ENCODE assay signal across 18 cellular contexts in the genomic region with DNA sequence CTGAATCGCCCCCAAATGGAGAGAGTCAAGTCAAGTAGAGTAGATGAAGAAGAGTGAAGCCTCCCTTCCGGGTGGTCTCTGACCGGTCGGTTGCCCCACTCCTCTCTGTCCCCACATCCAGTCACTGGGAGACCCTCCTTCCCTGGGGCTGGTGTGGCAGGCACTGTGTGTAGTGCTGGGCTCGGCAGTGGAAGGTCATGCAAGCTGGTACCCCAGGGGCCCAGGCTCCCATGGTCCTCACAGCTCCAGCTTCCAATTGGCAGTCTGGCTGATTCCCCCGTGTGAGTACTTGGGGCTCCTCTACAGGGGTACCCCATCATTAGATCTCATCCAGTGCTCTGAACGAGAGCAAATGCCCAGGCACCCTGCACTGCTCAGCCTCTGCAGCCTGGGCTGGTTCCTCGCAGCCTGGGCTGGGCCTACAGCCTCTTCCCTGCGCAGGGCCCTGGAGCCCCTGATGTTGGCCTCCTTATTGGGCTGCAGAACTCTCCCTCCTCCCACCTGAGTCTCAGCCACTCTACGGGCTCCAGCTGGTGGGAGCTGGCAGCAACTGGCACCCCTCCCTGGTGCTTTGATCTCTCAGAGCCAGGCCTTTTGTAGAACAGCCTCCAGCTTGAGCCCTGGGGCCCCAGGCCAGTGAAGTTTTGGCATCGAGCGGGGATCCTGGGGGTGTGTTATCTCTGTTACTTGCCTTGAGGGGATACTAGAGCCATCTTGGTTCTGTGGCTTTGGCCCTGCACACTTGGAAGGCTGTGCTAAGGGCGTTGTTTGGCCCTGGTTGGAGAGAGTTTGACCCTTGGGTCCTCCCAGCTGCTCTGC.
"Had no signal": no experiment of that assay in that cellular context is flagged by ENCODE, and none has a peak within 500 bp of the region (broad histone marks: within the 10 kb centered on the region; RNA-seq: fewer than 3 reads in every experiment).

No MANE protein-coding gene starts in this region.

- H3K27ac Mint-ChIP-seq: activated naive CD8-positive, alpha-beta T cell; activated T-helper 17 cell treated with anti-CD3 and anti-CD28 coated beads, Interleukin-2, amount 50 U/mL, for 72 hours; stimulated activated effector memory CD8-positive, alpha-beta T cell treated with anti-CD3 and anti-CD28 coated beads, Interleukin-12 subunit alpha, Interleukin-12 subunit beta, amount 100 ng/mL, for 72 hours had no signal

- H3K4me3 Mint-ChIP-seq: activated naive CD8-positive, alpha-beta T cell; activated T-helper 17 cell treated with anti-CD3 and anti-CD28 coated beads, Interleukin-2, amount 50 U/mL, for 72 hours; central memory CD8-positive, alpha-beta T cell; neural crest cell; stimulated activated effector memory CD8-positive, alpha-beta T cell treated with anti-CD3 and anti-CD28 coated beads, Interleukin-12 subunit alpha, Interleukin-12 subunit beta, amount 100 ng/mL, for 72 hours had no signal

- H3K27me3 ChIP-seq: body of pancreas had no signal

- H3K4me1 Mint-ChIP-seq: activated T-helper 17 cell treated with anti-CD3 and anti-CD28 coated beads, Interleukin-2, amount 50 U/mL, for 72 hours had no signal

- H3K4me1 ChIP-seq: body of pancreas, esophagus squamous epithelium had no signal

- H3K36me3 ChIP-seq: esophagus squamous epithelium, tibial nerve had no signal

- ATAC-seq: activated T-helper 17 cell treated with anti-CD3 and anti-CD28 coated beads, Interleukin-2, amount 50 U/mL, for 72 hours; body of pancreas; SK-N-SH treated with all-trans-retinoic acid at 6 μM for 48 hours; stimulated activated effector memory CD8-positive, alpha-beta T cell treated with anti-CD3 and anti-CD28 coated beads, Interleukin-12 subunit alpha, Interleukin-12 subunit beta, amount 100 ng/mL, for 72 hours had no signal

- H3K36me3 Mint-ChIP-seq: activated naive CD8-positive, alpha-beta T cell; stimulated activated effector memory CD8-positive, alpha-beta T cell treated with anti-CD3 and anti-CD28 coated beads, Interleukin-12 subunit alpha, Interleukin-12 subunit beta, amount 100 ng/mL, for 72 hours had no signal

- H3K27me3 Mint-ChIP-seq: activated naive CD8-positive, alpha-beta T cell; activated T-helper 17 cell treated with anti-CD3 and anti-CD28 coated beads, Interleukin-2, amount 50 U/mL, for 72 hours had no signal

- DNase-seq: activated CD4-positive, alpha-beta T cell treated with anti-CD3 and anti-CD28 coated beads for 1 hour; activated CD4-positive, alpha-beta T cell treated with anti-CD3 and anti-CD28 coated beads, Interleukin-2, amount 50 U/mL, for 4 hours; amniotic stem cell; body of pancreas; cortex of kidney; effector CD4-positive, alpha-beta T cell; esophagus squamous epithelium; hypothalamus; midbrain; stimulated activated CD4-positive, alpha-beta T cell treated with anti-CD3 and anti-CD28 coated beads, Interleukin-12 subunit alpha, Interleukin-12 subunit beta, amount 100 ng/mL, for 4 hours; stimulated activated CD4-positive, alpha-beta T cell treated with anti-CD3 and anti-CD28 coated beads, Interleukin-2, amount 100 ng/mL, for 24 hours had no signal

- H3K4me3 ChIP-seq: body of pancreas, esophagus squamous epithelium, tibial nerve had no signal

- H3K9me3 ChIP-seq: body of pancreas, esophagus squamous epithelium, tibial nerve had no signal
